Comparison of ENCODE assay signal across 9 cellular contexts in genomic region chr7:20238754-20239324, GRCh38. TPM values are rescaled to one million over a fixed set of nuclear protein-coding genes. Genes with fewer than 3 reads are reported as not detected.
DNase-seq lines count a peak whose midpoint lies in the region; ATAC-seq and TF ChIP-seq lines count a peak whose summit lies in the region.
"Had no signal": no experiment of that assay in that cellular context is flagged by ENCODE, and none has a peak within 500 bp of the region (broad histone marks: within the 10 kb centered on the region; RNA-seq: fewer than 3 reads in every experiment).

No MANE protein-coding gene starts in this region.

- no peaks in the 10 kb centered on the region for H3K9me3 Mint-ChIP-seq in MCF 10A (ENCODE audit: unreplicated experiment)

- H3K36me3 Mint-ChIP-seq in MCF 10A (ENCODE audit: insufficient read depth, unreplicated experiment) (no peaks in the 10 kb centered on the region), T-helper 17 cell (ENCODE audit: low read depth) (no peaks in the 10 kb centered on the region)

- H2AFZ ChIP-seq in mammary epithelial cell (ENCODE audit: low read depth, low read length) (peak overlapping the region; percentile 83), GM23248 (no peak overlapping the region)

- DNase-seq in mammary epithelial cell = peak; percentile 90
- DNase-seq in MCF 10A (ENCODE audit: unreplicated experiment) = no peak
- DNase-seq in T-helper 17 cell = no peak
- peak; percentile 43 for DNase-seq in stomach
- DNase-seq in COLO668 (lab: John Stamatoyannopoulos, UW; ENCODE audit: unreplicated experiment) = no peak
- DNase-seq in GM23248 = no peak
- DNase-seq in GDM1 (lab: John Stamatoyannopoulos, UW) = no peak

- POLR2A ChIA-PET in MCF 10A (lab: Yijun Ruan, JAX) = interaction anchor here (0.9 kb wide), 1 partner anchor 9 kb away, joined by 5 read pairs; no protein-coding TSS in a partner anchor

- H3F3A ChIP-seq in GM23248 (ENCODE audit: insufficient read depth) = peaks cover 37% of the 10 kb centered on the region

- H3K36me3 ChIP-seq in mammary epithelial cell (ENCODE audit: insufficient read depth, low read length) (no peaks in the 10 kb centered on the region), stomach (no peaks in the 10 kb centered on the region), GM23248 (ENCODE audit: low read depth) (no peaks in the 10 kb centered on the region)

- in situ Hi-C loops in mammary epithelial cell (cut with MboI; ENCODE audit: low sequenced_read_pairs in 2 of 2) = no loop called here
- in situ Hi-C loops in GM23248 (cut with MboI) = no loop called here

- no peak for TF ChIP-seq POLR2A in stomach (IDR thresholded peaks at IDR 0.05)

- peak overlapping the region; percentile 15 for H3K4me2 ChIP-seq in mammary epithelial cell (ENCODE audit: insufficient read depth, low read depth, low read length)
- H3K4me2 ChIP-seq in GM23248 (ENCODE audit: unreplicated experiment) = no peak overlapping the region

- H3K27me3 ChIP-seq in mammary epithelial cell (ENCODE audit: insufficient read depth, low read length) = no peaks in the 10 kb centered on the region
- H3K27me3 ChIP-seq in stomach = no peaks in the 10 kb centered on the region
- no peaks in the 10 kb centered on the region for H3K27me3 ChIP-seq in GM23248 (replicated peaks; ENCODE audit: insufficient read depth)

- H3K9me3 ChIP-seq in mammary epithelial cell (replicated peaks; ENCODE audit: insufficient read depth, low read length) (no peaks in the 10 kb centered on the region), T-helper 17 cell (ENCODE audit: control insufficient read depth, low read length, poor library complexity, severe bottlenecking) (no peaks in the 10 kb centered on the region), stomach (no peaks in the 10 kb centered on the region), GM23248 (ENCODE audit: low read depth) (no peaks in the 10 kb centered on the region)

- CTCF ChIA-PET in mammary epithelial cell (lab: Charles Lee; ENCODE audit: low non-redundant PET) (no interaction called here), MCF 10A (lab: Yijun Ruan, JAX) (interaction anchor here (1.0 kb wide), 1 partner anchor 26 kb away, joined by 4 read pairs; no protein-coding TSS in a partner anchor)

- H3K4me3 Mint-ChIP-seq in MCF 10A (ENCODE audit: unreplicated experiment) = no peak overlapping the region
- H3K4me3 Mint-ChIP-seq in T-helper 17 cell = no peak overlapping the region

- H3K4me1 Mint-ChIP-seq in MCF 10A (ENCODE audit: insufficient read depth, unreplicated experiment) (peaks cover 24% of the 10 kb centered on the region), T-helper 17 cell (no peaks in the 10 kb centered on the region)

- peaks cover 44% of the 10 kb centered on the region for H3K4me1 ChIP-seq in mammary epithelial cell (ENCODE audit: insufficient read depth, low read length)
- no peaks in the 10 kb centered on the region for H3K4me1 ChIP-seq in stomach
- peaks cover 50% of the 10 kb centered on the region for H3K4me1 ChIP-seq in GM23248 (ENCODE audit: insufficient read depth)

- intact Hi-C loops in mammary epithelial cell (cut with micrococcal nuclease) (no loop called here), MCF 10A (cut with micrococcal nuclease) (no loop called here), stomach (cut with DNase I; ENCODE audit: low total_unique reads) (no loop called here)

- no peaks in the 10 kb centered on the region for H4K20me1 ChIP-seq in mammary epithelial cell (ENCODE audit: insufficient read depth, low read length)
- H4K20me1 ChIP-seq in GM23248 (ENCODE audit: insufficient read depth) = no peaks in the 10 kb centered on the region

- ATAC-seq in HG03045 (IDR thresholded peaks at IDR 0.05; ENCODE audit: unreplicated experiment) (peak; percentile 80), T-helper 17 cell (peak; percentile 67)
- ATAC-seq: right cardiac atrium had no signal

- H3K4me3 ChIP-seq in mammary epithelial cell (replicated peaks in 1 of 3; ENCODE audit: insufficient read depth in 1 of 3, low read depth in 2 of 3, low read length in 3 of 3) (no peak overlapping the region), stomach (no peak overlapping the region), GM23248 (no peak overlapping the region)

- WGBS in mammary epithelial cell (ENCODE audit: low coverage, missing lambda C conversion rate) = 21% methylated on average over 7 of the region's 7 CpGs
- 22 to 43% (median 31%) methylated on average over 7 of the region's 7 CpGs for WGBS in stomach, 5 donors
- WGBS in GM23248 (ENCODE audit: low coverage in 1 of 2, low lambda C conversion rate in 2 of 2, missing lambda C conversion rate in 2 of 2), 2 experiments = 92 to 95% methylated on average over 7 of the region's 7 CpGs

- dilution Hi-C loops in mammary epithelial cell (cut with HindIII; ENCODE audit: low sequenced_read_pairs) = no loop called here

- BruUV-seq in mammary epithelial cell (replicated peaks; lab: Mats Ljungman, UMichigan) (no TSS peak), MCF 10A (replicated peaks; lab: Mats Ljungman, UMichigan) (no TSS peak)

- H3K27me3 Mint-ChIP-seq in MCF 10A (ENCODE audit: insufficient read depth, unreplicated experiment) (no peaks in the 10 kb centered on the region), T-helper 17 cell (no peaks in the 10 kb centered on the region)

- H3K9me2 ChIP-seq in GM23248 (ENCODE audit: insufficient read depth) = no peaks in the 10 kb centered on the region

- peak overlapping the region; percentile 2 for H3K27ac ChIP-seq in mammary epithelial cell (ENCODE audit: insufficient read depth, low read depth, low read length)
- H3K27ac ChIP-seq in stomach = peak overlapping the region in 3 of 5 donors; percentile 2 to 22 (median 5)
- H3K27ac ChIP-seq in GM23248 = no peak overlapping the region

- H3K9ac ChIP-seq in mammary epithelial cell (ENCODE audit: insufficient read depth, low read length) (no peak overlapping the region), GM23248 (no peak overlapping the region)

- TF ChIP-seq EP300 in stomach (IDR thresholded peaks at IDR 0.05) = no peak

- H3K27ac Mint-ChIP-seq in MCF 10A (ENCODE audit: low read depth, unreplicated experiment) = no peak overlapping the region
- H3K27ac Mint-ChIP-seq in T-helper 17 cell = no peak overlapping the region

- TF ChIP-seq CTCF in mammary epithelial cell (conservative IDR thresholded peaks at IDR 0.05 in 1 of 2, IDR thresholded peaks at IDR 0.05 in 1 of 2; ENCODE audit: extremely low read depth in 1 of 2, insufficient read depth in 1 of 2, low read depth in 1 of 2, low read length in 2 of 2) (no peak), MCF 10A (IDR thresholded peaks at IDR 0.05; ENCODE audit: unreplicated experiment) (no peak), stomach (IDR thresholded peaks at IDR 0.05) (no peak)

- H3K79me2 ChIP-seq in mammary epithelial cell (ENCODE audit: insufficient read depth, low read length) (no peaks in the 10 kb centered on the region), GM23248 (ENCODE audit: insufficient read depth) (no peaks in the 10 kb centered on the region)

RNA-seq across cellular contexts. Expression of gene MACC1, which starts 21.7 kb away (rescaled TPM):
- total RNA-seq in mammary epithelial cell (1 to 10 TPM; 3.0 to 3.2 TPM), MCF 10A (2022) (0.02 and 0.14 TPM in 2 replicates), T-helper 17 cell (under 1 TPM; 0.42 to 0.65 TPM), stomach (10 to 100 TPM in 2 of 5 donors, 1 to 10 TPM in 2, not detected in 1; 2.0 to 41.7 (median 14.5) TPM)
- polyA plus RNA-seq in mammary epithelial cell (0.51 TPM), stomach (1 to 10 TPM in 2 of 3 donors, under 1 TPM in 1; 0.76 to 2.2 (median 1.4) TPM), GM23248 (2016; fragmentation: Nextera tagmentation; extraction: Ambion mirVana) (0.03 and 0.05 TPM in 2 replicates)
- polyA minus RNA-seq in mammary epithelial cell = not detected
- total RNA-seq in GM23248 (2014; rRNA removed; shearing (Covaris generic)) = 0.11 and 0.13 TPM in 2 replicates

Comparison
In these comparisons a context has a peak if more than half of its experiments do, and no peak if none do; other contexts are left out.
1. DNase-seq: peak in mammary epithelial cell (single experiment) and stomach (single experiment); none in MCF 10A (single experiment), T-helper 17 cell (0 of 3), COLO668 (single experiment), GM23248 (single experiment) and GDM1 (single experiment).